9 cellular contexts compared by ENCODE assay signal in genomic region chr18:13219012-13219396, GRCh38. TPM values are rescaled to one million over a fixed set of nuclear protein-coding genes. Genes with fewer than 3 reads are reported as not detected.
DNase-seq lines count a peak whose midpoint lies in the region; ATAC-seq and TF ChIP-seq lines count a peak whose summit lies in the region.
"Had no signal": no experiment of that assay in that cellular context is flagged by ENCODE, and none has a peak within 500 bp of the region (broad histone marks: within the 10 kb centered on the region; RNA-seq: fewer than 3 reads in every experiment).

No MANE protein-coding gene starts in this region.

- CTCF ChIA-PET in activated B cell treated with CpG ODN at 0.5 μM for 24 hours (lab: Charles Lee): interaction anchor here (1.1 kb wide), 1 partner anchor 106 kb away, joined by 3 read pairs; no protein-coding TSS in a partner anchor

- H3F3A ChIP-seq in GM23338 (replicated peaks; ENCODE audit: low read depth): no peaks in the 10 kb centered on the region; the same call in 1 of the 2 replicates

- H3K27ac Mint-ChIP-seq in GM23338 (no peak overlapping the region), activated B cell treated with CpG ODN at 0.5 μM for 24 hours (no peak overlapping the region)

- H3K9me3 ChIP-seq in iPS-18c (ENCODE audit: control insufficient read depth, insufficient read depth, low read length) (no peaks in the 10 kb centered on the region), skeletal muscle tissue (ENCODE audit: control insufficient read depth in 3 of 3, low read length in 3 of 3) (no peaks in the 10 kb centered on the region)

- ATAC-seq in GM23338 (no peak), activated B cell treated with CpG ODN at 0.5 μM for 24 hours (ENCODE audit: low read depth) (no peak), GM18511 (IDR thresholded peaks at IDR 0.05; ENCODE audit: unreplicated experiment) (no peak), HG02678 (IDR thresholded peaks at IDR 0.05; ENCODE audit: unreplicated experiment) (no peak)

- H3K9me3 Mint-ChIP-seq in GM23338 (peaks cover 2% of the 10 kb centered on the region; the same call in 1 of the 3 replicates), activated B cell treated with CpG ODN at 0.5 μM for 24 hours (no peaks in the 10 kb centered on the region)

- H3K36me3 Mint-ChIP-seq in GM23338 (ENCODE audit: low read depth) (no peaks in the 10 kb centered on the region; the same call in 2 of the 3 replicates), activated B cell treated with CpG ODN at 0.5 μM for 24 hours (ENCODE audit: low read depth) (no peaks in the 10 kb centered on the region)

- no peak for TF ChIP-seq CTCF in GM23338 (conservative IDR thresholded peaks at IDR 0.05; ENCODE audit: low read depth in 2 of 2)
- TF ChIP-seq CTCF in activated B cell treated with CpG ODN at 0.5 μM for 24 hours (IDR thresholded peaks at IDR 0.05): no peak

- DNase-seq in GM23338 (ENCODE audit: low spot score): no peak
- DNase-seq in activated B cell treated with CpG ODN at 0.5 μM for 24 hours: no peak
- DNase-seq in amygdala (lab: John Stamatoyannopoulos, UW): no peak
- DNase-seq in NCI-H187 treated with DMSO at 0.1 percent for 48 hours (lab: John Stamatoyannopoulos, UW): no peak

- peak overlapping the region; percentile 98 for H2AFZ ChIP-seq in GM23338

- no peaks in the 10 kb centered on the region for H3K79me2 ChIP-seq in GM23338 (replicated peaks; ENCODE audit: insufficient read depth)

- peaks cover 24% of the 10 kb centered on the region for H3K4me1 Mint-ChIP-seq in GM23338
- peaks cover 16% of the 10 kb centered on the region for H3K4me1 Mint-ChIP-seq in activated B cell treated with CpG ODN at 0.5 μM for 24 hours

- H3K27ac ChIP-seq in GM23338 (ENCODE audit: low read depth): no peak overlapping the region
- peak overlapping the region; percentile 72 for H3K27ac ChIP-seq in skeletal muscle tissue (ENCODE audit: low read depth, low read length)

- H3K9ac ChIP-seq in skeletal muscle tissue (ENCODE audit: low read depth in 1 of 3, low read length in 3 of 3): peak overlapping the region; percentile 80 to 89 (median 81)

- H3K4me1 ChIP-seq in GM23338 (ENCODE audit: insufficient read depth) (peaks cover 28% of the 10 kb centered on the region), skeletal muscle tissue (ENCODE audit: control insufficient read depth in 3 of 3, insufficient read depth in 3 of 3, low read length in 3 of 3) (peaks cover 53 to 65% (median 64%) of the 10 kb centered on the region in 3 donors)

- intact Hi-C loops in activated B cell treated with CpG ODN at 0.5 μM for 24 hours (cut with micrococcal nuclease): loop anchor here (5.0 kb wide), 4 partner anchors 163 to 913 kb away; partner anchors contain the start of genes FAM210A, RNMT and ZNF519

- peak overlapping the region; percentile 70 for H3K4me3 Mint-ChIP-seq in GM23338
- peak overlapping the region; percentile 66 for H3K4me3 Mint-ChIP-seq in activated B cell treated with CpG ODN at 0.5 μM for 24 hours

- no peaks in the 10 kb centered on the region; the same call in 1 of the 2 replicates for H3K36me3 ChIP-seq in GM23338 (ENCODE audit: insufficient read depth)
- H3K36me3 ChIP-seq in skeletal muscle tissue (ENCODE audit: control insufficient read depth in 3 of 3, insufficient read depth in 3 of 3, low read length in 3 of 3): no peaks in the 10 kb centered on the region

- H3K9me2 ChIP-seq in GM23338 (ENCODE audit: insufficient read depth): no peaks in the 10 kb centered on the region

- H3K27me3 Mint-ChIP-seq in GM23338 (ENCODE audit: insufficient read depth, low read depth, poor library complexity) (peaks cover 45% of the 10 kb centered on the region), activated B cell treated with CpG ODN at 0.5 μM for 24 hours (peaks cover 50% of the 10 kb centered on the region)

- POLR2A ChIA-PET in activated B cell treated with CpG ODN at 0.5 μM for 24 hours (lab: Charles Lee): no interaction called here

- peak overlapping the region; percentile 97 for H3K4me2 ChIP-seq in GM23338

- H3K27me3 ChIP-seq in GM23338 (ENCODE audit: insufficient read depth): peaks cover 55% of the 10 kb centered on the region
- H3K27me3 ChIP-seq in skeletal muscle tissue (ENCODE audit: control insufficient read depth in 3 of 3, insufficient read depth in 3 of 3, low read length in 3 of 3): no peaks in the 10 kb centered on the region

- no peaks in the 10 kb centered on the region for H4K20me1 ChIP-seq in GM23338 (replicated peaks; ENCODE audit: insufficient read depth)

- H3K4me3 ChIP-seq in GM23338 (peak overlapping the region; percentile 74), iPS-18c (ENCODE audit: insufficient read depth, low read depth, low read length) (peak overlapping the region; percentile 68), skeletal muscle tissue (ENCODE audit: low read length in 3 of 3) (peak overlapping the region; percentile 73 to 82 (median 82))

TF ChIP-seq in GM23338, 12 proteins besides CTCF, POLR2A, EP300 and RAD21 (continues in another document):
- TF ChIP-seq, protein P1, sequence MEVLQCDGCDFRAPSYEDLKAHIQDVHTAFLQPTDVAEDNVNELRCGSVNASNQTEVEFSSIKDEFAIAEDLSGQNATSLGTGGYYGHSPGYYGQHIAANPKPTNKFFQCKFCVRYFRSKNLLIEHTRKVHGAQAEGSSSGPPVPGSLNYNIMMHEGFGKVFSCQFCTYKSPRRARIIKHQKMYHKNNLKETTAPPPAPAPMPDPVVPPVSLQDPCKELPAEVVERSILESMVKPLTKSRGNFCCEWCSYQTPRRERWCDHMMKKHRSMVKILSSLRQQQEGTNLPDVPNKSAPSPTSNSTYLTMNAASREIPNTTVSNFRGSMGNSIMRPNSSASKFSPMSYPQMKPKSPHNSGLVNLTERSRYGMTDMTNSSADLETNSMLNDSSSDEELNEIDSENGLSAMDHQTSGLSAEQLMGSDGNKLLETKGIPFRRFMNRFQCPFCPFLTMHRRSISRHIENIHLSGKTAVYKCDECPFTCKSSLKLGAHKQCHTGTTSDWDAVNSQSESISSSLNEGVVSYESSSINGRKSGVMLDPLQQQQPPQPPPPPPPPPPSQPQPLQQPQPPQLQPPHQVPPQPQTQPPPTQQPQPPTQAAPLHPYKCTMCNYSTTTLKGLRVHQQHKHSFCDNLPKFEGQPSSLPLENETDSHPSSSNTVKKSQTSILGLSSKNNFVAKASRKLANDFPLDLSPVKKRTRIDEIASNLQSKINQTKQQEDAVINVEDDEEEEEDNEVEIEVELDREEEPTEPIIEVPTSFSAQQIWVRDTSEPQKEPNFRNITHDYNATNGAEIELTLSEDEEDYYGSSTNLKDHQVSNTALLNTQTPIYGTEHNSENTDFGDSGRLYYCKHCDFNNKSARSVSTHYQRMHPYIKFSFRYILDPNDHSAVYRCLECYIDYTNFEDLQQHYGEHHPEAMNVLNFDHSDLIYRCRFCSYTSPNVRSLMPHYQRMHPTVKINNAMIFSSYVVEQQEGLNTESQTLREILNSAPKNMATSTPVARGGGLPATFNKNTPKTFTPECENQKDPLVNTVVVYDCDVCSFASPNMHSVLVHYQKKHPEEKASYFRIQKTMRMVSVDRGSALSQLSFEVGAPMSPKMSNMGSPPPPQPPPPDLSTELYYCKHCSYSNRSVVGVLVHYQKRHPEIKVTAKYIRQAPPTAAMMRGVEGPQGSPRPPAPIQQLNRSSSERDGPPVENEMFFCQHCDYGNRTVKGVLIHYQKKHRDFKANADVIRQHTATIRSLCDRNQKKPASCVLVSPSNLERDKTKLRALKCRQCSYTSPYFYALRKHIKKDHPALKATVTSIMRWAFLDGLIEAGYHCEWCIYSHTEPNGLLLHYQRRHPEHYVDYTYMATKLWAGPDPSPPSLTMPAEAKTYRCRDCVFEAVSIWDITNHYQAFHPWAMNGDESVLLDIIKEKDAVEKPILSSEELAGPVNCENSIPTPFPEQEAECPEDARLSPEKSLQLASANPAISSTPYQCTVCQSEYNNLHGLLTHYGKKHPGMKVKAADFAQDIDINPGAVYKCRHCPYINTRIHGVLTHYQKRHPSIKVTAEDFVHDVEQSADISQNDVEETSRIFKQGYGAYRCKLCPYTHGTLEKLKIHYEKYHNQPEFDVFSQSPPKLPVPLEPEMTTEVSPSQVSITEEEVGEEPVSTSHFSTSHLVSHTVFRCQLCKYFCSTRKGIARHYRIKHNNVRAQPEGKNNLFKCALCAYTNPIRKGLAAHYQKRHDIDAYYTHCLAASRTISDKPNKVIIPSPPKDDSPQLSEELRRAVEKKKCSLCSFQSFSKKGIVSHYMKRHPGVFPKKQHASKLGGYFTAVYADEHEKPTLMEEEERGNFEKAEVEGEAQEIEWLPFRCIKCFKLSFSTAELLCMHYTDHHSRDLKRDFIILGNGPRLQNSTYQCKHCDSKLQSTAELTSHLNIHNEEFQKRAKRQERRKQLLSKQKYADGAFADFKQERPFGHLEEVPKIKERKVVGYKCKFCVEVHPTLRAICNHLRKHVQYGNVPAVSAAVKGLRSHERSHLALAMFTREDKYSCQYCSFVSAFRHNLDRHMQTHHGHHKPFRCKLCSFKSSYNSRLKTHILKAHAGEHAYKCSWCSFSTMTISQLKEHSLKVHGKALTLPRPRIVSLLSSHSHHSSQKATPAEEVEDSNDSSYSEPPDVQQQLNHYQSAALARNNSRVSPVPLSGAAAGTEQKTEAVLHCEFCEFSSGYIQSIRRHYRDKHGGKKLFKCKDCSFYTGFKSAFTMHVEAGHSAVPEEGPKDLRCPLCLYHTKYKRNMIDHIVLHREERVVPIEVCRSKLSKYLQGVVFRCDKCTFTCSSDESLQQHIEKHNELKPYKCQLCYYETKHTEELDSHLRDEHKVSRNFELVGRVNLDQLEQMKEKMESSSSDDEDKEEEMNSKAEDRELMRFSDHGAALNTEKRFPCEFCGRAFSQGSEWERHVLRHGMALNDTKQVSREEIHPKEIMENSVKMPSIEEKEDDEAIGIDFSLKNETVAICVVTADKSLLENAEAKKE (CRISPR knock-in tag; IDR thresholded peaks at IDR 0.05): no peak
- TF ChIP-seq EZH2phosphoT487 (IDR thresholded peaks at IDR 0.05; ENCODE audit: unreplicated experiment): no peak
- TF ChIP-seq CREB1 (CRISPR knock-in tag; IDR thresholded peaks at IDR 0.05; ENCODE audit: low read depth): no peak
- TF ChIP-seq, protein P2, sequence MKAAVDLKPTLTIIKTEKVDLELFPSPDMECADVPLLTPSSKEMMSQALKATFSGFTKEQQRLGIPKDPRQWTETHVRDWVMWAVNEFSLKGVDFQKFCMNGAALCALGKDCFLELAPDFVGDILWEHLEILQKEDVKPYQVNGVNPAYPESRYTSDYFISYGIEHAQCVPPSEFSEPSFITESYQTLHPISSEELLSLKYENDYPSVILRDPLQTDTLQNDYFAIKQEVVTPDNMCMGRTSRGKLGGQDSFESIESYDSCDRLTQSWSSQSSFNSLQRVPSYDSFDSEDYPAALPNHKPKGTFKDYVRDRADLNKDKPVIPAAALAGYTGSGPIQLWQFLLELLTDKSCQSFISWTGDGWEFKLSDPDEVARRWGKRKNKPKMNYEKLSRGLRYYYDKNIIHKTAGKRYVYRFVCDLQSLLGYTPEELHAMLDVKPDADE (IDR thresholded peaks at IDR 0.05): no peak

RNA-seq across cellular contexts. Expression of gene LDLRAD4, which starts 0.4 kb away (rescaled TPM):
- total RNA-seq in GM23338 (2014; rRNA removed; shearing (Covaris generic)): 1.0 and 1.9 TPM in 2 replicates
- polyA plus RNA-seq in GM23338 (2016; fragmentation: Nextera tagmentation; extraction: Ambion mirVana): 0.17 and 0.73 TPM in 2 replicates
- total RNA-seq in activated B cell treated with CpG ODN at 0.5 μM for 24 hours: 66.9 and 70.1 TPM in 2 replicates
- 18.3 TPM for total RNA-seq in skeletal muscle tissue
- total RNA-seq: fibroblast of lung had no signal
- polyA plus RNA-seq: fibroblast of lung had no signal
